In the genomic region with DNA sequence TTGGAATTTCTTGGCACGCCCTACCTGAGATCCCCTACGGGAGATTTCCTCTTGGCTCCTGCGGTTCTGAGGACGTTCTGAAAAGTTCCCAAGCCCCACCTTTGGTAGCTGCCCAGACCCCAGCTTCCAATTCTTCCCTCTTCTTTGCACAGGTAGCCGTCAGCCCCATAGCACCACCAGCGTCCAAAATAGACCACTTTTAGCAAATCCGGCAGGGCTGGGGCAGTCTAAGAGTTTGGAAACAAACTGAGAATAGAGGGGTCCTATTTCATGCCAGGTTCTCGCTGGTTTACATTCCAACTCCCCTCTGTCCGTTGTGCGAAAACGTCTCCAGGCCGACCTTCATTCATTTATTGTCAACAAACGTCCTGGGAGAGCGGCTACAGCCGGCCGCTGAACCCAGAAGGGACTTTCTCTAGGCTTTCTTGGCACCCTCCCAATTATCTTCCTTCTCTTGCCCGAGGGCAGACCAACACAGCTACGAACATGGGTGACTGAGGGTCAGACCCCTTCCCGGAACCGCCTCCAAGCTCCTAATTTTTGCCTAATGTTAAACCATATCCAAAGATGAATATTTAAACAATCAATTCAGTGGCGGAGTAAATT, we compare ENCODE assay signal across 7 cellular contexts. TPM values are rescaled to one million over a fixed set of nuclear protein-coding genes. Genes with fewer than 3 reads are reported as not detected.
"Had no signal": no experiment of that assay in that cellular context is flagged by ENCODE, and none has a peak within 500 bp of the region (broad histone marks: within the 10 kb centered on the region; RNA-seq: fewer than 3 reads in every experiment).

No MANE protein-coding gene starts in this region.

RNA-seq across cellular contexts. Expression of gene FOXD4L3, which starts 3.1 kb away (rescaled TPM):
- total RNA-seq: M059J, NCI-H460, PC-9, Right ventricle myocardium inferior, RPMI7951, SK-MEL-5 had no signal

RNA-seq across cellular contexts. Expression of gene PGM5, which starts 50.6 kb away (rescaled TPM):
- total RNA-seq: OCI-LY7, PC-9 had no signal
